9 cellular contexts compared by ENCODE assay signal in the genomic region with DNA sequence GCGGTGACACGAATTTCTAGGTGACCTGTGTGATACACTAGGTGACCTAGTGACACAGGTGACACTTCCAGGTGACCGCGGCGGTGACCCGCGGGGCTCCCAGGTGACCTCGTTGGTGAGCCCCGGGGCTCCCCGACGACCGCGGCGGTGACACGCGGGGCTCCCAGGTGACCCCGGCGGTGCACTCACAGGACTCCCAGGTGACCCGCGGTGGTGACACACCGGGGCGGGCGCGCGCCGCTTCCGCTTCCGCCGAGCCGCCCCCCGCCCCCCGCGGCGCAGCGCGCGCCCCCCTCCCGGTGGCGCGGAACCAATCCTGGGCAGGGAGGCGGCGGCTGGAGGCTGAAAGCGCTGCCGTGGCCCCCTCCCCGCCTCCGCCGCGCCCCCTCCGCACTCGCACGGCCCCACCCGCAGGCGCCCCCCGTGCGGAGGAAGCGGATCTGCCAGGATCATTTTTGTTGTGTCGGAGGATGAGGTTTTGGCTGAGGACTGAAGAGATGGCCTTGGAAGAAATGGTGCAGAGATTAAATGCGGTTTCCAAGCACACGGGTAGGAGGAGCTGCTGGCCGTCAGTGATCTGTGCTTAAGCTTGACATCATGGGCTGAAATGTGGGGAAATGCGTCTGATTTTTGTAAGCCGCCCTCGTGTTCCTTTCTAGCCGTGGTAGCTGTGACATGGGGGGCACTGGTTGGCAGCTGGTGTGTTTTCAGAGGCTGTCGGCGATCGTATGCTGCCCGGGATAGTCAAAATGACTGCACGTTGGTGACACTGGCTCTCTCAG. TPM values are rescaled to one million over a fixed set of nuclear protein-coding genes. Genes with fewer than 3 reads are reported as not detected.
DNase-seq lines count a peak whose midpoint lies in the region; ATAC-seq, FAIRE-seq and TF ChIP-seq lines count a peak whose summit lies in the region.
"Had no signal": no experiment of that assay in that cellular context is flagged by ENCODE, and none has a peak within 500 bp of the region (broad histone marks: within the 10 kb centered on the region; RNA-seq: fewer than 3 reads in every experiment).

A gene with protein sequence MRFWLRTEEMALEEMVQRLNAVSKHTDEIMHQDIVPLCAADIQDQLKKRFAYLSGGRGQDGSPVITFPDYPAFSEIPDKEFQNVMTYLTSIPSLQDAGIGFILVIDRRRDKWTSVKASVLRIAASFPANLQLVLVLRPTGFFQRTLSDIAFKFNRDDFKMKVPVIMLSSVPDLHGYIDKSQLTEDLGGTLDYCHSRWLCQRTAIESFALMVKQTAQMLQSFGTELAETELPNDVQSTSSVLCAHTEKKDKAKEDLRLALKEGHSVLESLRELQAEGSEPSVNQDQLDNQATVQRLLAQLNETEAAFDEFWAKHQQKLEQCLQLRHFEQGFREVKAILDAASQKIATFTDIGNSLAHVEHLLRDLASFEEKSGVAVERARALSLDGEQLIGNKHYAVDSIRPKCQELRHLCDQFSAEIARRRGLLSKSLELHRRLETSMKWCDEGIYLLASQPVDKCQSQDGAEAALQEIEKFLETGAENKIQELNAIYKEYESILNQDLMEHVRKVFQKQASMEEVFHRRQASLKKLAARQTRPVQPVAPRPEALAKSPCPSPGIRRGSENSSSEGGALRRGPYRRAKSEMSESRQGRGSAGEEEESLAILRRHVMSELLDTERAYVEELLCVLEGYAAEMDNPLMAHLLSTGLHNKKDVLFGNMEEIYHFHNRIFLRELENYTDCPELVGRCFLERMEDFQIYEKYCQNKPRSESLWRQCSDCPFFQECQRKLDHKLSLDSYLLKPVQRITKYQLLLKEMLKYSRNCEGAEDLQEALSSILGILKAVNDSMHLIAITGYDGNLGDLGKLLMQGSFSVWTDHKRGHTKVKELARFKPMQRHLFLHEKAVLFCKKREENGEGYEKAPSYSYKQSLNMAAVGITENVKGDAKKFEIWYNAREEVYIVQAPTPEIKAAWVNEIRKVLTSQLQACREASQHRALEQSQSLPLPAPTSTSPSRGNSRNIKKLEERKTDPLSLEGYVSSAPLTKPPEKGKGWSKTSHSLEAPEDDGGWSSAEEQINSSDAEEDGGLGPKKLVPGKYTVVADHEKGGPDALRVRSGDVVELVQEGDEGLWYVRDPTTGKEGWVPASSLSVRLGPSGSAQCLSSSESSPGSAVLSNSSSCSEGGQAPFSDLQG (plus strand): TSS at position 305 of the 782 bp plus-strand sequence. CDS start 166 bp downstream, at position 471.

- H3K27ac ChIP-seq in DND-41 (ENCODE audit: low read length) (peak within 1 kb of the TSS; percentile 65), HepG2 (ENCODE audit: extremely low read length, insufficient read depth, low read length) (peak within 1 kb of the TSS; percentile 56)
- H3K27ac ChIP-seq: SJSA1 had no signal

- TSS peak; percentile 84 for BruUV-seq in HepG2 (replicated peaks; lab: Mats Ljungman, UMichigan)

- peak; percentile 48 for FAIRE-seq in HepG2 (lab: Jason Lieb, UNC)

- POLR2A ChIA-PET in HepG2 (lab: Yijun Ruan, JAX): interaction anchor here (0.6 to 1.6 kb wide), 11 partner anchors 12 to 63 kb away, joined by 3 to 14 read pairs (median 4); no protein-coding TSS in a partner anchor

- CTCF ChIA-PET in HepG2 (lab: Yijun Ruan, JAX; ENCODE audit: low intra/inter-chr PET ratio, low total read pairs): interaction anchor here (1.4 kb wide), 1 partner anchor 26 kb away, joined by 4 read pairs; no protein-coding TSS in a partner anchor

- peak; percentile 85 for ATAC-seq in DND-41 (ENCODE audit: insufficient read depth, low read depth)
- peak; percentile 86 for ATAC-seq in HepG2
- ATAC-seq in HG03457 (IDR thresholded peaks at IDR 0.05; ENCODE audit: unreplicated experiment): no peak

- H2AFZ ChIP-seq in DND-41 (ENCODE audit: low read depth, low read length) (peak within 1 kb of the TSS; percentile 96), HepG2 (ENCODE audit: low read length) (no peak within 1 kb of the TSS)

- peak within 1 kb of the TSS; percentile 53 for H3K9ac ChIP-seq in DND-41 (ENCODE audit: low read depth, low read length)
- H3K9ac ChIP-seq in HepG2 (ENCODE audit: insufficient read depth, low read depth, low read length): peak within 1 kb of the TSS; percentile 70

- H3K4me2 ChIP-seq in DND-41 (ENCODE audit: insufficient read depth, low read length): peak within 1 kb of the TSS; percentile 97
- H3K4me2 ChIP-seq in HepG2 (ENCODE audit: low read depth, low read length): peak within 1 kb of the TSS; percentile 98

- DNase-seq in DND-41 (peak; percentile 73), NCI-H1092 treated with DMSO at 0.1 percent for 48 hours (lab: John Stamatoyannopoulos, UW) (peak; percentile 86), choroid plexus epithelial cell (ENCODE audit: low read depth) (peak; percentile 60), HepG2 (ENCODE audit: low spot score) (peak; percentile 56), HCEC 1CT (no peak)
- peak; percentile 24 to 44 for DNase-seq in activated CD4-positive, alpha-beta T cell treated with anti-CD3 and anti-CD28 coated beads for 24 hours (ENCODE audit: low read depth in 2 of 2)
- peak; percentile 11 to 49 for DNase-seq in stimulated activated CD4-positive, alpha-beta T cell treated with anti-CD3 and anti-CD28 coated beads, Interleukin-2, amount 100 ng/mL, for 48 hours

- H3K79me2 ChIP-seq in DND-41 (ENCODE audit: insufficient read depth, low read length) (no peaks in the 10 kb centered on the region), HepG2 (ENCODE audit: insufficient read depth, low read length) (peaks cover 32% of the 10 kb centered on the region)

- in situ Hi-C loops in HepG2 (cut with HindIII; ENCODE audit: extremely low pct_ligation_motif_present, low pct_unique_long_range_greater_than_20kb): no loop called here

- TF ChIP-seq POLR2A in HepG2 (IDR thresholded peaks at IDR 0.05; ENCODE audit: insufficient read depth in 1 of 2, low read depth in 2 of 2, low read length in 2 of 2): no peak

- 8% methylated on average over 5 of the region's 69 CpGs for WGBS in HepG2 (ENCODE audit: low lambda C conversion rate)

- H3K36me3 ChIP-seq in DND-41 (ENCODE audit: insufficient read depth, low read length) (no peaks in the 10 kb centered on the region), HepG2 (replicated peaks in 1 of 2; ENCODE audit: control insufficient read depth in 1 of 2, insufficient read depth in 2 of 2, low read length in 2 of 2) (no peaks in the 10 kb centered on the region; a peak in 1 of 5 replicates)
- H3K36me3 ChIP-seq: SJSA1 had no signal

- H3K9me3 ChIP-seq in DND-41 (ENCODE audit: insufficient read depth, low read length, severe bottlenecking) (no peaks in the 10 kb centered on the region), HepG2 (ENCODE audit: low read length) (no peaks in the 10 kb centered on the region)
- H3K9me3 ChIP-seq: SJSA1 had no signal

- TF ChIP-seq CTCF in DND-41 (IDR thresholded peaks at IDR 0.05; ENCODE audit: borderline replicate concordance, extremely low read depth, low read length, poor library complexity, severe bottlenecking) (peak; percentile 42), choroid plexus epithelial cell (conservative IDR thresholded peaks at IDR 0.05; ENCODE audit: low read depth, low read length) (peak; percentile 42), HepG2 (CRISPR knock-in tag; IDR thresholded peaks at IDR 0.05) (peak; percentile 59)

- TF ChIP-seq EP300 in HepG2 (IDR thresholded peaks at IDR 0.05; ENCODE audit: low read depth in 2 of 2, low read length in 2 of 2) (no peak), HepG2 (CRISPR knock-in tag; IDR thresholded peaks at IDR 0.05; ENCODE audit: borderline replicate concordance) (no peak)

- peaks cover 29% of the 10 kb centered on the region for H3K4me1 ChIP-seq in DND-41 (ENCODE audit: insufficient read depth, low read length)
- H3K4me1 ChIP-seq in HepG2 (ENCODE audit: insufficient read depth, low read length): peaks cover 43% of the 10 kb centered on the region
- H3K4me1 ChIP-seq: SJSA1 had no signal

- TF ChIP-seq RAD21 in HepG2 (CRISPR knock-in tag; IDR thresholded peaks at IDR 0.05): 0 out of 2 replicates have a peak, but pooled peaks have one; percentile 7

- intact Hi-C loops in HepG2 (cut with micrococcal nuclease; ENCODE audit: unreplicated experiment): loop anchor here (1.0 to 2.0 kb wide), 3 partner anchors 16 to 60 kb away; no protein-coding TSS in a partner anchor

- H3K27me3 ChIP-seq in DND-41 (ENCODE audit: insufficient read depth, low read length, poor library complexity) (no peaks in the 10 kb centered on the region), HepG2 (ENCODE audit: control insufficient read depth in 1 of 2, insufficient read depth in 2 of 2, low read length in 2 of 2) (no peaks in the 10 kb centered on the region)

- H3K4me3 ChIP-seq in DND-41 (ENCODE audit: low read depth in 1 of 2, low read length in 2 of 2): peak within 1 kb of the TSS; percentile 40 to 92; a peak in 3 of 4 replicates
- H3K4me3 ChIP-seq in choroid plexus epithelial cell (ENCODE audit: low read depth, low read length): peak within 1 kb of the TSS; percentile 26
- peak within 1 kb of the TSS; percentile 69 to 85 (median 83) for H3K4me3 ChIP-seq in HepG2 (replicated peaks in 1 of 3; ENCODE audit: insufficient read depth in 1 of 3, low read depth in 2 of 3, low read length in 3 of 3)
- H3K4me3 ChIP-seq: SJSA1 had no signal

- no peaks in the 10 kb centered on the region for H4K20me1 ChIP-seq in DND-41 (ENCODE audit: insufficient read depth, low read length)
- H4K20me1 ChIP-seq in HepG2 (ENCODE audit: insufficient read depth, low read length): peaks cover 2% of the 10 kb centered on the region; the same call in 1 of the 2 replicates

RNA-seq across cellular contexts. Expression of the gene that starts here (rescaled TPM):
- total RNA-seq in HepG2 (2016; rRNA removed; fragmentation: Illumina TruSeq; extraction: Trizol): 13.7 and 19.4 TPM in 2 replicates
- total RNA-seq in HepG2 (2016; cell fraction: cytosol; rRNA removed; fragmentation: Illumina TruSeq; extraction: Trizol; ENCODE audit: low read depth): 2.3 and 3.4 TPM in 2 replicates
- total RNA-seq in HepG2 (2016; cell fraction: insoluble cytoplasmic fraction; rRNA removed; fragmentation: Illumina TruSeq; extraction: Trizol): 10.9 and 20.3 TPM in 2 replicates
- total RNA-seq in HepG2 (2016; cell fraction: membrane; rRNA removed; fragmentation: Illumina TruSeq; extraction: Trizol): 5.5 and 5.6 TPM in 2 replicates
- total RNA-seq in HepG2 (2016; cell fraction: nucleus; rRNA removed; fragmentation: Illumina TruSeq; extraction: Trizol): 24.6 and 25.3 TPM in 2 replicates
- polyA plus RNA-seq in HepG2 (2011; rRNA removed): 28.4 and 33.6 TPM in 2 replicates
- polyA plus RNA-seq in HepG2 (2011; cell fraction: cytosol; rRNA removed): 13.6 and 15.2 TPM in 2 replicates
- polyA plus RNA-seq in HepG2 (2011; cell fraction: nucleus; rRNA removed): 196 and 262 TPM in 2 replicates
- 26.3 and 28.9 TPM in 2 replicates for polyA plus RNA-seq in HepG2 (2012)
- polyA plus RNA-seq in HepG2 (2016; cell fraction: cytosol; fragmentation: Illumina TruSeq; extraction: Trizol; ENCODE audit: low read depth): 1.1 and 1.3 TPM in 2 replicates
- 10.3 and 10.5 TPM in 2 replicates for polyA plus RNA-seq in HepG2 (2016; cell fraction: insoluble cytoplasmic fraction; fragmentation: Illumina TruSeq; extraction: Trizol; ENCODE audit: low read depth)
- polyA plus RNA-seq in HepG2 (2016; cell fraction: membrane; fragmentation: Illumina TruSeq; extraction: Trizol; ENCODE audit: low read depth): 1.6 and 2.4 TPM in 2 replicates
- polyA plus RNA-seq in HepG2 (2016; cell fraction: nucleus; fragmentation: Illumina TruSeq; extraction: Trizol; ENCODE audit: insufficient read depth, low read depth): 57.7 and 66.1 TPM in 2 replicates
- 39.0 and 75.0 TPM in 2 replicates for polyA minus RNA-seq in HepG2 (2011; rRNA and poly(A)+ RNA removed; ENCODE audit: low replicate concordance)
- polyA minus RNA-seq in HepG2 (2011; cell fraction: cytosol; rRNA and poly(A)+ RNA removed): 16.7 and 21.1 TPM in 2 replicates
- polyA minus RNA-seq in HepG2 (2011; cell fraction: nucleus; rRNA and poly(A)+ RNA removed): 89.5 and 90.6 TPM in 2 replicates

Comparison
In these comparisons a context has a peak if more than half of its experiments do, and no peak if none do; other contexts are left out.
1. H3K4me3 ChIP-seq: peak in every context shown above with its lines; median percentile 83 in HepG2; 66 in DND-41; 26 in choroid plexus epithelial cell.